In genomic region chr1:26306290-26307221, GRCh38 we compare ENCODE assay signal across 8 cellular contexts. TPM values are rescaled to one million over a fixed set of nuclear protein-coding genes. Genes with fewer than 3 reads are reported as not detected.
DNase-seq lines count a peak whose midpoint lies in the region; ATAC-seq and TF ChIP-seq lines count a peak whose summit lies in the region.

TSS of gene UBXN11 (minus strand) at chr1:26306636. CDS start at chr1:26302883, 3,753 bp downstream.

- H3K4me3 Mint-ChIP-seq in chondrocyte (ENCODE audit: unreplicated experiment) = peak within 1 kb of the TSS; percentile 98

- H3K27me3 ChIP-seq in BJ (ENCODE audit: control insufficient read depth, insufficient read depth, low read length) = no peaks in the 10 kb centered on the region

- H3K4me3 ChIP-seq in BJ (ENCODE audit: low read depth, low read length) = peak within 1 kb of the TSS; percentile 88

- TF ChIP-seq CTCF in BJ (IDR thresholded peaks at IDR 0.05; ENCODE audit: insufficient read depth, low read depth, low read length) = no peak
- peak; percentile 33 for TF ChIP-seq CTCF in chondrocyte (IDR thresholded peaks at IDR 0.05)

- H3K9me3 Mint-ChIP-seq in chondrocyte (ENCODE audit: low read depth) = no peaks in the 10 kb centered on the region

- ATAC-seq in HG03457 (IDR thresholded peaks at IDR 0.05; ENCODE audit: unreplicated experiment) = peak; percentile 84

- H3K4me1 Mint-ChIP-seq in chondrocyte (ENCODE audit: low read depth) = peaks cover 20% of the 10 kb centered on the region

- H3K27ac Mint-ChIP-seq in chondrocyte (ENCODE audit: unreplicated experiment) = peak within 1 kb of the TSS; percentile 81

- no peaks in the 10 kb centered on the region for H3K27me3 Mint-ChIP-seq in chondrocyte (ENCODE audit: low read depth)

- POLR2A ChIA-PET in BJ (lab: Charles Lee) = no interaction called here

- no peaks in the 10 kb centered on the region for H3K36me3 Mint-ChIP-seq in chondrocyte (ENCODE audit: low read depth)

- CTCF ChIA-PET in BJ (lab: Yijun Ruan, JAX) = interaction anchor here (0.6 to 4.9 kb wide), 5 partner anchors 9 to 70 kb away, joined by 3 to 18 read pairs (median 3); no protein-coding TSS in a partner anchor

- DNase-seq in BJ (ENCODE audit: low read depth) (peak; percentile 79), GM19240 (ENCODE audit: insufficient read length, low spot score) (peak; percentile 99), NCI-H524 (lab: John Stamatoyannopoulos, UW) (peak; percentile 92 to 96), chondrocyte (ENCODE audit: low spot score) (no peak), kidney tubule cell (ENCODE audit: low spot score) (peak; percentile 98)
- DNase-seq in activated CD4-positive, alpha-beta T cell treated with anti-CD3 and anti-CD28 coated beads for 24 hours (ENCODE audit: low read depth in 2 of 2) = peak; percentile 83 to 88
- peak; percentile 68 to 90 (median 88) for DNase-seq in stimulated activated CD4-positive, alpha-beta T cell treated with anti-CD3 and anti-CD28 coated beads, Interleukin-1b, Interleukin-23, amount 100 ng/mL, for 24 hours (ENCODE audit: low read depth in 4 of 4, low spot score in 1 of 4)

- no peaks in the 10 kb centered on the region for H3K36me3 ChIP-seq in BJ (ENCODE audit: control insufficient read depth, insufficient read depth, low read length)

RNA-seq across cellular contexts. Expression of gene UBXN11, which starts in this region (rescaled TPM):
- polyA plus RNA-seq in BJ (2011; rRNA removed) = 8.5 and 12.9 TPM in 2 replicates
- 7.7 and 11.2 TPM in 2 replicates for polyA minus RNA-seq in BJ (2011; rRNA and poly(A)+ RNA removed)
- 8.7 to 20.4 TPM (median 8.7 TPM) in 3 replicates for total RNA-seq in chondrocyte
